Comparison of ENCODE assay signal across 29 cellular contexts in genomic region chr10:66045859-66046258, GRCh38.
"Had no signal": no experiment of that assay in that cellular context is flagged by ENCODE, and none has a peak within 500 bp of the region (broad histone marks: within the 10 kb centered on the region; RNA-seq: fewer than 3 reads in every experiment).

No MANE protein-coding gene starts in this region.

- H3K9ac ChIP-seq: neural progenitor cell had no signal

- H3K27me3 ChIP-seq: esophagus squamous epithelium, left lung, neural progenitor cell, right atrium auricular region, suprapubic skin, transverse colon, upper lobe of right lung, uterus had no signal

- H3K9me3 ChIP-seq: prostate gland, uterus had no signal

- H3K27ac ChIP-seq: coronary artery, esophagus squamous epithelium, left lung, neural progenitor cell, prostate gland, right atrium auricular region, suprapubic skin, transverse colon, upper lobe of right lung, uterus had no signal

- H2AFZ ChIP-seq: neural progenitor cell had no signal

- H3K36me3 ChIP-seq: esophagus squamous epithelium, left lung, neural progenitor cell, prostate gland, right atrium auricular region, suprapubic skin, transverse colon, upper lobe of right lung, uterus had no signal

- H3K4me3 ChIP-seq: coronary artery, esophagus squamous epithelium, left lung, neural progenitor cell, prostate gland, right atrium auricular region, smooth muscle cell, suprapubic skin, transverse colon, upper lobe of right lung, uterus had no signal

- H3K4me1 ChIP-seq: esophagus squamous epithelium, left lung, neural progenitor cell, prostate gland, right atrium auricular region, suprapubic skin, transverse colon, upper lobe of right lung, uterus had no signal

- FAIRE-seq: endothelial cell of umbilical vein, frontal cortex had no signal

- H3K4me2 ChIP-seq: neural progenitor cell, smooth muscle cell had no signal

- DNase-seq: dermis blood vessel endothelial cell; effector memory CD4-positive, alpha-beta T cell; erythroblast; esophagus squamous epithelium; hypothalamus; immature natural killer cell; islet precursor cell; left lung; mesendoderm; midbrain; naive thymus-derived CD4-positive, alpha-beta T cell; nucleus accumbens; stimulated activated CD4-positive, alpha-beta T cell treated with anti-CD3 and anti-CD28 coated beads, Interleukin-12 subunit alpha, Interleukin-12 subunit beta, amount 100 ng/mL, for 4 hours; stimulated activated CD4-positive, alpha-beta T cell treated with anti-CD3 and anti-CD28 coated beads, Interleukin-1b, Interleukin-23, amount 100 ng/mL, for 48 hours; stimulated activated CD4-positive, alpha-beta T cell treated with anti-CD3 and anti-CD28 coated beads, Interleukin-4, amount 100 ng/mL, for 1 hour; stimulated activated CD8-positive, alpha-beta memory T cell treated with anti-CD3 and anti-CD28 coated beads, Interleukin-4, amount 100 ng/mL, for 48 hours; stimulated activated naive CD4-positive, alpha-beta T cell; stimulated activated naive CD8-positive, alpha-beta T cell treated with anti-CD3 and anti-CD28 coated beads, Interleukin-15, amount 100 ng/mL, for 72 hours; transverse colon; upper lobe of right lung; uterus had no signal
